Comparison of ENCODE assay signal across 24 cellular contexts in the genomic region with DNA sequence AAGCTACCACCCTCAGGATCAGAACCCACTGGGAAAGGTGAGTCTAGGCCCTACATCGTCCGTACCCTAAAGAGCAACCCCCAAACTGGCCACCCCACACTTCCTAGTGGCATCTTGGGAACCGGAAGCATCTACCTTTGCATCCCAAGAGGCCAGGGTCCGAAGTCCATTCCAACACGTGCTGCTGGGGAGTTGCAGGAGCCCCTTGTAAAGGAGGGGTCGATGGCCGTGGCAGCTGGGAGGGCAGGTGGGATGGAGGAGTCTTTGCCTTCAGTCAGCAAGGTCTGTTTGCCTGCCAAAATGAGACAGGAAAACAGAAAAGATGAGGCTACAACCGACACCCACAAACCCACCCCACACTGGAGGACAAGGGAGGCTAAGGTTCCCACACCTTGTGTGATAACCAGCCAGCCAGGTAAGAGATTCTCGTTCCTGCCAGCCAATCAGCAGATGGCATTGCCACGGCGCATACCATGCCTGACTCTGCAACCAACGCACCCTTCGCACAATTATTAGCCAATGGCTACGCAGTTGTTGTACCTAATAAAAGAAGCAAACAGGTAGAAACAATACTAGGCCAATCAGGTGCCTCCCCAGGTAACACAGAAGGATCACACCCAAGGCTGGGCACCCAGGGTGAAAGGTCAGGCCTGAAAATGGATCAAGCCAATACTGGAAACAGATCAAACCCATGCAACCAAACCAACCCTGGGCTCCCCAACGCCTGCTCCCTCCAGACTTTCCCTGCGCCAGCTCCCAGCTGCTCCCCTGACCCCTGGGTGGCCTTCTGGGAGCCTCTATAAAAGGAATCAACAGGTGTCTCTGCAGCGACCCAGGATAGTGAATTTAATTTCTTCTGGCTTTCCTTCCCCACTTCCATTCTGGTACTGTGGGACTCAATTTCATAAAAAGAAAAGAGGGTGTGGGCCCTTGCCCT. TPM values are rescaled to one million over a fixed set of nuclear protein-coding genes. Genes with fewer than 3 reads are reported as not detected.
DNase-seq lines count a peak whose midpoint lies in the region; ATAC-seq and TF ChIP-seq lines count a peak whose summit lies in the region.
"Had no signal": no experiment of that assay in that cellular context is flagged by ENCODE, and none has a peak within 500 bp of the region (broad histone marks: within the 10 kb centered on the region; RNA-seq: fewer than 3 reads in every experiment).

No MANE protein-coding gene starts in this region.

- no peaks in the 10 kb centered on the region for H3K9me3 Mint-ChIP-seq in endothelial cell (ENCODE audit: unreplicated experiment)
- no peaks in the 10 kb centered on the region for H3K9me3 Mint-ChIP-seq in progenitor cell of endocrine pancreas (ENCODE audit: low read depth)
- H3K9me3 Mint-ChIP-seq: activated B cell treated with CpG ODN at 0.5 μM for 24 hours; activated T-helper 2 cell treated with anti-CD3 and anti-CD28 coated beads, Interferon-gamma antibody, Interleukin-2, Interleukin-4, amounts not matched to agents 10 μg/mL and 5 μg/mL and 100 μg/mL, durations not matched to agents 14 hours and 24 hours and 36 hours; neural crest cell had no signal

- no peaks in the 10 kb centered on the region for H3K36me3 ChIP-seq in upper lobe of right lung
- H3K36me3 ChIP-seq: ascending aorta, HAP-1, uterus had no signal

- DNase-seq in right cardiac atrium (peak in 2 of 3 donors; percentile 4 to 25), left ventricle myocardium superior (no peak), endothelial cell (ENCODE audit: low spot score) (no peak), progenitor cell of endocrine pancreas (ENCODE audit: low spot score, unreplicated experiment) (no peak), upper lobe of right lung (no peak), NCI-H1105 (lab: John Stamatoyannopoulos, UW) (no peak), COLO829 (ENCODE audit: low spot score) (no peak)
- DNase-seq: activated B cell treated with CpG ODN at 0.5 μM for 24 hours; activated CD4-positive, alpha-beta T cell treated with anti-CD3 and anti-CD28 coated beads, Interleukin-2, amount 50 U/mL, for 48 hours; activated CD8-positive, alpha-beta memory T cell treated with anti-CD3 and anti-CD28 coated beads, Interleukin-2, amount 50 U/mL, for 48 hours; central memory CD4-positive, alpha-beta T cell; midbrain; NCI-H187 treated with DMSO at 0.1 percent for 48 hours; NCI-H748 treated with DMSO at 0.1 percent for 48 hours; posterior cingulate gyrus; stimulated activated CD4-positive, alpha-beta T cell treated with anti-CD3 and anti-CD28 coated beads, Interleukin-1b, Interleukin-23, amount 100 ng/mL, for 48 hours; T1000; uterus had no signal

- intact Hi-C loops in right cardiac atrium (cut with DNase I), result no loop called here
- intact Hi-C loops in left ventricle myocardium superior (cut with micrococcal nuclease), result no loop called here
- intact Hi-C loops in upper lobe of right lung (cut with DNase I), result no loop called here

- peaks cover 5% of the 10 kb centered on the region for H3K36me3 Mint-ChIP-seq in endothelial cell (ENCODE audit: low read depth, unreplicated experiment)
- H3K36me3 Mint-ChIP-seq in progenitor cell of endocrine pancreas (ENCODE audit: insufficient read depth), result peaks cover 1% of the 10 kb centered on the region
- H3K36me3 Mint-ChIP-seq: activated naive CD8-positive, alpha-beta T cell had no signal

- H3K27me3 Mint-ChIP-seq in endothelial cell (ENCODE audit: unreplicated experiment) (peaks cover 21% of the 10 kb centered on the region), progenitor cell of endocrine pancreas (peaks cover 16% of the 10 kb centered on the region)
- H3K27me3 Mint-ChIP-seq: activated naive CD8-positive, alpha-beta T cell had no signal

- H3K4me1 ChIP-seq in right cardiac atrium (ENCODE audit: control insufficient read depth, insufficient read depth, low read length) (peaks cover 41% of the 10 kb centered on the region), upper lobe of right lung (peaks cover 33% of the 10 kb centered on the region)
- H3K4me1 ChIP-seq: ascending aorta, HAP-1 had no signal

- TF ChIP-seq CTCF in endothelial cell (IDR thresholded peaks at IDR 0.05; ENCODE audit: unreplicated experiment), result no peak
- TF ChIP-seq CTCF in progenitor cell of endocrine pancreas (IDR thresholded peaks at IDR 0.05; ENCODE audit: unreplicated experiment), result no peak
- no peak for TF ChIP-seq CTCF in upper lobe of right lung (IDR thresholded peaks at IDR 0.05)

- H3K4me3 Mint-ChIP-seq in endothelial cell (ENCODE audit: unreplicated experiment) (peak overlapping the region; percentile 2), progenitor cell of endocrine pancreas (ENCODE audit: low read depth) (no peak overlapping the region)
- H3K4me3 Mint-ChIP-seq: activated B cell treated with CpG ODN at 0.5 μM for 24 hours; activated naive CD8-positive, alpha-beta T cell; neural crest cell had no signal

- H3K9me3 ChIP-seq in right cardiac atrium (ENCODE audit: control insufficient read depth, low read length), result no peaks in the 10 kb centered on the region
- H3K9me3 ChIP-seq in upper lobe of right lung, result no peaks in the 10 kb centered on the region
- H3K9me3 ChIP-seq: ascending aorta, HAP-1, uterus had no signal

- H3K4me1 Mint-ChIP-seq in endothelial cell (ENCODE audit: unreplicated experiment) (peaks cover 19% of the 10 kb centered on the region), progenitor cell of endocrine pancreas (ENCODE audit: low read depth) (peaks cover 38% of the 10 kb centered on the region)

- peak overlapping the region; percentile 90 for H3K27ac Mint-ChIP-seq in endothelial cell (ENCODE audit: unreplicated experiment)
- H3K27ac Mint-ChIP-seq in progenitor cell of endocrine pancreas, result peak overlapping the region; percentile 26
- H3K27ac Mint-ChIP-seq: activated B cell treated with CpG ODN at 0.5 μM for 24 hours; activated naive CD8-positive, alpha-beta T cell; activated T-helper 2 cell treated with anti-CD3 and anti-CD28 coated beads, Interferon-gamma antibody, Interleukin-2, Interleukin-4, amounts not matched to agents 10 μg/mL and 5 μg/mL and 100 μg/mL, durations not matched to agents 14 hours and 24 hours and 36 hours had no signal

- WGBS in right cardiac atrium, result 83% methylated on average over 17 of the region's 17 CpGs

- H3K4me3 ChIP-seq in right cardiac atrium (ENCODE audit: low read length), result no peak overlapping the region
- no peak overlapping the region for H3K4me3 ChIP-seq in upper lobe of right lung
- H3K4me3 ChIP-seq: ascending aorta, HAP-1, uterus had no signal

- H3K27me3 ChIP-seq in right cardiac atrium (ENCODE audit: control insufficient read depth, insufficient read depth) (no peaks in the 10 kb centered on the region), upper lobe of right lung (no peaks in the 10 kb centered on the region)
- H3K27me3 ChIP-seq: ascending aorta, uterus had no signal

- ATAC-seq in right cardiac atrium, result no peak
- ATAC-seq in left ventricle myocardium superior, result no peak
- ATAC-seq in upper lobe of right lung, result no peak
- ATAC-seq in HG03108 (IDR thresholded peaks at IDR 0.05; ENCODE audit: unreplicated experiment), result no peak

- H3K27ac ChIP-seq in right cardiac atrium (ENCODE audit: low read length) (no peak overlapping the region), upper lobe of right lung (peak overlapping the region; percentile 72)
- H3K27ac ChIP-seq: ascending aorta had no signal

RNA-seq across cellular contexts. Expression of a gene that starts 35.6 kb away (rescaled TPM):
- total RNA-seq in right cardiac atrium (10 to 100 TPM; 51.0 to 98.9 (median 59.2) TPM), left ventricle myocardium superior (57.8 TPM), endothelial cell (ENCODE audit: unreplicated experiment) (6.3 TPM), progenitor cell of endocrine pancreas (23.6 and 28.5 TPM in 2 replicates), upper lobe of right lung (63.6 TPM)
- polyA plus RNA-seq in right cardiac atrium, result 24.2 TPM

Comparison
In these comparisons a context has a peak if more than half of its experiments do, and no peak if none do; other contexts are left out.
1. DNase-seq: peak in right cardiac atrium (2 of 3); none in left ventricle myocardium superior (single experiment), endothelial cell (single experiment), progenitor cell of endocrine pancreas (single experiment), upper lobe of right lung (single experiment), NCI-H1105 (single experiment) and COLO829 (single experiment).